In the genomic region with DNA sequence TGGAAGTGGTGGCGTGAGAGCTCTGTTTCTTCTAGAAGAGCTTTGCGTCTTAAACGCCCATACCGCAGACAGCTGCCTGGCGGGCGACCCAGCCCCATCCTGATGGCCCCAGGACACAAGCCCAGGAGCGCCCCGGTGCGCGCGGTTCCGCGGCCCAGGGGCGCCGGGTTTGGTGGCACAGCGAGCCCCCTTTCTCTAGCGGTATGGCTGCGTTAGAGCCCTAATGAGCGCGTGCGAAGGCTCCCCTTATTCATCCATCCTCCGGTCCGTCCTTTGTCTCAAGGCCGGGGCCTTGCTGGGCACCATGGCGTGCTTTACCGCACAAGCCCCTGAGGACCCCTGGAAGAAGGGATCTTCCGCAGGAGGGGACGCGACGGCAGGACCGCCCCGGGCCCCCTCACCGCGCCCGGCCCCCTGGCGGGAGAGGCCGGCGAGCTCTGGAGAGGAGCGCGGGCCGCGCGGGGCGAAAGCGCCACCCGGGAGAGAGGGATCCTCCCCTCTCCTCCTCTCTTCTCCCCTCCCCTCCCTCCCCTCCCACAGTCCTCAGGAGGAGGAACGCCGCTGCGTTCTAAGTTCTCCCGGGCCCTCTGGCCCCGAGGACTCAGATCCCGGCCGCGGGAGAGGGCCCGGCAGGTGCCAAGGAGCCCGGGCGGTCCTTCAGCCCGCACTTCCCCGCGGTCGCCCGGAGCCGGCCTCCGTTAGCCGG, we compare ENCODE assay signal across 9 cellular contexts. TPM values are rescaled to one million over a fixed set of nuclear protein-coding genes. Genes with fewer than 3 reads are reported as not detected.
DNase-seq lines count a peak whose midpoint lies in the region; ATAC-seq, FAIRE-seq and TF ChIP-seq lines count a peak whose summit lies in the region.
"Had no signal": no experiment of that assay in that cellular context is flagged by ENCODE, and none has a peak within 500 bp of the region (broad histone marks: within the 10 kb centered on the region; RNA-seq: fewer than 3 reads in every experiment).

No MANE protein-coding gene starts in this region.

- ATAC-seq in GM18868 (IDR thresholded peaks at IDR 0.05; ENCODE audit: unreplicated experiment): peak; percentile 18
- peak; percentile 34 for ATAC-seq in HG03103 (IDR thresholded peaks at IDR 0.05; ENCODE audit: low read depth, unreplicated experiment)

- POLR2A ChIA-PET in activated CD4-positive, alpha-beta memory T cell treated with anti-CD3 and anti-CD28 coated beads, Interleukin-2, amount 10 ng/mL, durations not matched to agents 7 days and 5 days (lab: Charles Lee): interaction anchor here (0.8 to 6.2 kb wide), 23 partner anchors 9 to 1147 kb away, joined by 3 to 56 read pairs (median 4); a partner anchor contains a TSS
- POLR2A ChIA-PET in H1 (lab: Charles Lee; ENCODE audit: partially characterized antibody): interaction anchor here (0.6 to 1.4 kb wide), 4 partner anchors 11 to 65 kb away, joined by 3 read pairs; no protein-coding TSS in a partner anchor

- peak overlapping the region; percentile 74 for H3K27ac Mint-ChIP-seq in activated CD4-positive, alpha-beta memory T cell treated with anti-CD3 and anti-CD28 coated beads, Interleukin-2, amount 10 ng/mL, durations not matched to agents 7 days and 5 days

- FAIRE-seq in H1 (lab: Jason Lieb, UNC): no peak
- FAIRE-seq: TTC549 had no signal

- peak overlapping the region; percentile 68 to 98 for H3K4me2 ChIP-seq in H1 (ENCODE audit: insufficient read depth in 1 of 2, low read depth in 2 of 2, low read length in 2 of 2)
- peak overlapping the region; percentile 77 for H3K4me2 ChIP-seq in mesendoderm (ENCODE audit: low read length)

- no peak overlapping the region for H2BK20ac ChIP-seq in H1 (ENCODE audit: low read length)

- H3K18ac ChIP-seq in H1 (ENCODE audit: extremely low read depth, low read length): peak overlapping the region; percentile 48
- no peak overlapping the region for H3K18ac ChIP-seq in mesendoderm (ENCODE audit: low read length)

- no peak overlapping the region for H2BK15ac ChIP-seq in H1 (ENCODE audit: low read length)
- no peak overlapping the region for H2BK15ac ChIP-seq in mesendoderm (replicated peaks; ENCODE audit: low read depth)

- H2AFZ ChIP-seq in H1 (ENCODE audit: low read length): no peak overlapping the region

- peaks cover 0 to 4% (median 0%) of the 10 kb centered on the region in 4 experiments; a peak in 1 of 8 replicates for H3K36me3 ChIP-seq in H1 (ENCODE audit: control insufficient read depth in 2 of 4, insufficient read depth in 4 of 4, low read length in 3 of 4)
- H3K36me3 ChIP-seq in mesendoderm (ENCODE audit: control insufficient read depth, insufficient read depth, low read length): no peaks in the 10 kb centered on the region

- H4K20me1 ChIP-seq in H1 (replicated peaks in 1 of 2; ENCODE audit: control insufficient read depth in 1 of 2, insufficient read depth in 2 of 2, low read length in 2 of 2): peaks cover 0 to 11% of the 10 kb centered on the region in 2 experiments

- no peak overlapping the region for H3K14ac ChIP-seq in H1 (ENCODE audit: insufficient read length)

- H4K5ac ChIP-seq in H1 (ENCODE audit: insufficient read length, low read depth, low read length) (no peak overlapping the region), mesendoderm (ENCODE audit: low read length) (no peak overlapping the region)

- peaks cover 12% of the 10 kb centered on the region; the same call in 1 of the 2 replicates for H3K23me2 ChIP-seq in H1 (ENCODE audit: low read depth, low read length)

- H3K4me3 ChIP-seq in H1 (ENCODE audit: extremely low read depth in 1 of 4, insufficient read depth in 2 of 4, low read depth in 3 of 4, low read length in 4 of 4) (peak overlapping the region; percentile 56 to 84 (median 64)), mesendoderm (ENCODE audit: low read length) (no peak overlapping the region)

- H3K79me1 ChIP-seq in H1 (ENCODE audit: low read depth, low read length) (no peaks in the 10 kb centered on the region), mesendoderm (ENCODE audit: low read length) (no peaks in the 10 kb centered on the region)

- H3K23ac ChIP-seq in H1 (ENCODE audit: insufficient read length): no peak overlapping the region
- H3K23ac ChIP-seq in mesendoderm (ENCODE audit: low read length): no peak overlapping the region

- H4K91ac ChIP-seq in H1 (replicated peaks; ENCODE audit: insufficient read length, low read length): no peak overlapping the region

- CTCF ChIA-PET in activated CD4-positive, alpha-beta memory T cell treated with anti-CD3 and anti-CD28 coated beads, Interleukin-2, amount 10 ng/mL, durations not matched to agents 7 days and 5 days (lab: Charles Lee): interaction anchor here (0.7 to 2.3 kb wide), 14 partner anchors 9 to 336 kb away, joined by 3 to 17 read pairs (median 4); a partner anchor contains a TSS
- CTCF ChIA-PET in H1 (lab: Charles Lee; ENCODE audit: partially characterized antibody): interaction anchor here (1.2 to 6.9 kb wide), 3 partner anchors 9 to 73 kb away, joined by 3 to 28 read pairs (median 5); no protein-coding TSS in a partner anchor

- H3K27me3 ChIP-seq in H1 (replicated peaks in 1 of 4; ENCODE audit: control insufficient read depth in 3 of 4, extremely low read depth in 1 of 4, insufficient read depth in 3 of 4, low read length in 3 of 4) (peaks cover 28 to 61% (median 49%) of the 10 kb centered on the region in 4 experiments), mesendoderm (ENCODE audit: insufficient read depth, low read length, poor library complexity) (peaks cover 27% of the 10 kb centered on the region)

- no peaks in the 10 kb centered on the region for H3K9me3 ChIP-seq in H1 (ENCODE audit: insufficient read depth in 2 of 2, low read depth in 1 of 2, low read length in 1 of 2)

- no peaks in the 10 kb centered on the region for H3K9me3 Mint-ChIP-seq in activated CD4-positive, alpha-beta memory T cell treated with anti-CD3 and anti-CD28 coated beads, Interleukin-2, amount 10 ng/mL, durations not matched to agents 7 days and 5 days

- peaks cover 70% of the 10 kb centered on the region for H3K4me1 Mint-ChIP-seq in activated CD4-positive, alpha-beta memory T cell treated with anti-CD3 and anti-CD28 coated beads, Interleukin-2, amount 10 ng/mL, durations not matched to agents 7 days and 5 days

- peak overlapping the region; percentile 73 for H4K8ac ChIP-seq in H1 (ENCODE audit: extremely low read depth, insufficient read depth, low read length)
- H4K8ac ChIP-seq in mesendoderm (ENCODE audit: low read depth, low read length): no peak overlapping the region

- 2% methylated on average over 29 of the region's 65 CpGs; no CpG with 5 or more reads in 1 of the 2 experiments for WGBS in H1 (ENCODE audit: extremely low coverage in 1 of 2, insufficient coverage in 1 of 2, insufficient read length in 1 of 2, insufficient replicate concordance in 2 of 2, low coverage in 1 of 2, low lambda C conversion rate in 2 of 2, missing lambda C conversion rate in 1 of 2), 2 experiments
- no CpG with 5 or more reads among the region's 65 CpGs for WGBS in mesendoderm (ENCODE audit: extremely low coverage, insufficient coverage, low lambda C conversion rate)

- H2BK120ac ChIP-seq in H1 (replicated peaks; ENCODE audit: low read depth, low read length) (no peak overlapping the region), mesendoderm (ENCODE audit: low read depth, low read length) (no peak overlapping the region)

- H2BK5ac ChIP-seq in H1 (ENCODE audit: low read depth, low read length): no peak overlapping the region
- H2BK5ac ChIP-seq in mesendoderm (ENCODE audit: low read length): no peak overlapping the region

- H3K9ac ChIP-seq in H1 (replicated peaks in 1 of 4; ENCODE audit: extremely low read depth in 1 of 4, low read depth in 3 of 4, low read length in 3 of 4): peak overlapping the region in 1 of 4 experiments; percentile 11; a peak in 2 of 7 replicates
- H3K9ac ChIP-seq in mesendoderm (ENCODE audit: low read length): peak overlapping the region; percentile 28

- DNase-seq in AG09319 (ENCODE audit: extremely low read depth, low read depth): peak; percentile 79
- peak; percentile 75 for DNase-seq in NCI-H460 (ENCODE audit: extremely low read depth, low read depth)
- DNase-seq in activated CD4-positive, alpha-beta memory T cell treated with anti-CD3 and anti-CD28 coated beads, Interleukin-2, amount 10 ng/mL, durations not matched to agents 7 days and 5 days: peak; percentile 88
- DNase-seq in H1 (ENCODE audit: low read depth in 1 of 2, low spot score in 2 of 2): peak in 1 of 2 experiments; percentile 71
- DNase-seq in mesendoderm: peak; percentile 72
- DNase-seq in stimulated activated CD8-positive, alpha-beta memory T cell treated with anti-CD3 and anti-CD28 coated beads, Interleukin-2, amount 100 ng/mL, for 1 hour (ENCODE audit: low read depth in 2 of 2): peak; percentile 4 to 14

- no peak overlapping the region for H2BK12ac ChIP-seq in H1 (ENCODE audit: low read depth, low read length)

- TF ChIP-seq EP300 in H1 (IDR thresholded peaks at IDR 0.05; ENCODE audit: borderline replicate concordance in 1 of 2, low read depth in 2 of 2, low read length in 2 of 2): no peak

- H3K4me1 ChIP-seq in H1 (replicated peaks in 1 of 4; ENCODE audit: control insufficient read depth in 3 of 4, insufficient read depth in 4 of 4, low read length in 3 of 4) (peaks cover 0 to 7% (median 5%) of the 10 kb centered on the region in 4 experiments; a peak in 5 of 7 replicates), mesendoderm (ENCODE audit: control insufficient read depth, low read depth, low read length) (no peaks in the 10 kb centered on the region)

- H3K4ac ChIP-seq in H1 (replicated peaks; ENCODE audit: insufficient read length, low read depth, low read length) (no peak overlapping the region), mesendoderm (ENCODE audit: low read depth, low read length) (no peak overlapping the region)

- H3K36me3 Mint-ChIP-seq in activated CD4-positive, alpha-beta memory T cell treated with anti-CD3 and anti-CD28 coated beads, Interleukin-2, amount 10 ng/mL, durations not matched to agents 7 days and 5 days (ENCODE audit: low read depth): peaks cover 32% of the 10 kb centered on the region

- TF ChIP-seq RAD21 in H1 (IDR thresholded peaks at IDR 0.05 in 1 of 2, conservative IDR thresholded peaks at IDR 0.05 in 1 of 2; ENCODE audit: low read depth in 2 of 2, low read length in 2 of 2): no peak

- H3K79me2 ChIP-seq in H1 (ENCODE audit: control insufficient read depth in 1 of 2, insufficient read depth in 2 of 2, low read length in 2 of 2) (no peaks in the 10 kb centered on the region), mesendoderm (ENCODE audit: control insufficient read depth, insufficient read depth, low read length) (no peaks in the 10 kb centered on the region)

- TF ChIP-seq CTCF in AG09319 (IDR thresholded peaks at IDR 0.05; ENCODE audit: low read depth, low read length) (peak; percentile 25), H1 (IDR thresholded peaks at IDR 0.05; ENCODE audit: control extremely low read depth in 1 of 3, insufficient read depth in 1 of 3, low read depth in 1 of 3, low read length in 3 of 3) (no peak)

- TF ChIP-seq POLR2A in H1 (IDR thresholded peaks at IDR 0.05; ENCODE audit: control extremely low read depth in 1 of 2, low read depth in 2 of 2, low read length in 2 of 2): no peak

- H2AK5ac ChIP-seq in H1 (ENCODE audit: low read depth, low read length) (no peak overlapping the region), mesendoderm (ENCODE audit: low read length) (no peak overlapping the region)

- H3K56ac ChIP-seq in H1 (replicated peaks; ENCODE audit: insufficient read length, low read depth, low read length) (peak overlapping the region; percentile 13), mesendoderm (ENCODE audit: low read length) (peak overlapping the region; percentile 32)

- no peak overlapping the region for H3K27ac ChIP-seq in H1 (ENCODE audit: low read depth, low read length)
- no peak overlapping the region for H3K27ac ChIP-seq in mesendoderm (ENCODE audit: low read depth, low read length)

- H3K27me3 Mint-ChIP-seq in activated CD4-positive, alpha-beta memory T cell treated with anti-CD3 and anti-CD28 coated beads, Interleukin-2, amount 10 ng/mL, durations not matched to agents 7 days and 5 days: peaks cover 4% of the 10 kb centered on the region

- peak overlapping the region; percentile 72 for H3K4me3 Mint-ChIP-seq in activated CD4-positive, alpha-beta memory T cell treated with anti-CD3 and anti-CD28 coated beads, Interleukin-2, amount 10 ng/mL, durations not matched to agents 7 days and 5 days

RNA-seq across cellular contexts. Expression of a gene that starts 0.6 kb away (rescaled TPM):
- 42.2 and 45.0 TPM in 2 replicates for total RNA-seq in NCI-H460 (2014; rRNA removed; shearing (Covaris generic))
- polyA plus RNA-seq in NCI-H460 (2014; cell fraction: nucleus; rRNA removed): 30.7 and 33.1 TPM in 2 replicates
- 10 to 100 TPM; 75.1 to 79.7 TPM for total RNA-seq in activated CD4-positive, alpha-beta memory T cell treated with anti-CD3 and anti-CD28 coated beads, Interleukin-2, amount 10 ng/mL, durations not matched to agents 7 days and 5 days
- 0.57 and 0.86 TPM in 2 replicates for total RNA-seq in H1 (2021; fragmentation: NEBNext Ultra II Directional; extraction: Animal tissue kit (Norgen Biotek cat#: 25700))
- polyA plus RNA-seq in H1 (2011; rRNA removed): 0.44 and 0.71 TPM in 2 replicates
- 0.54 TPM for polyA plus RNA-seq in H1 (2011; cell fraction: cytosol; rRNA removed)
- 0.93 TPM for polyA plus RNA-seq in H1 (2011; cell fraction: nucleus; rRNA removed)
- polyA plus RNA-seq in H1 (2012, experiment 1 of 2): 0.47 to 0.60 TPM (median 0.50 TPM) in 4 replicates
- polyA plus RNA-seq in H1 (2012, experiment 2 of 2): 0.39 TPM
- 0.30 TPM for polyA plus RNA-seq in H1 (2013, experiment 1 of 2)
- 0.28 TPM for polyA plus RNA-seq in H1 (2013, experiment 2 of 2)
- 0.76 and 0.85 TPM in 2 replicates for polyA minus RNA-seq in H1 (2011; rRNA and poly(A)+ RNA removed)
- 0.37 TPM for polyA minus RNA-seq in H1 (2011; cell fraction: cytosol; rRNA and poly(A)+ RNA removed)
- polyA minus RNA-seq in H1 (2011; cell fraction: nucleus; rRNA and poly(A)+ RNA removed): 1.1 TPM
- 0.59 TPM for polyA plus RNA-seq in mesendoderm (2013, experiment 1 of 2)
- 0.69 TPM for polyA plus RNA-seq in mesendoderm (2013, experiment 2 of 2)

Comparison
In these comparisons a context has a peak if more than half of its experiments do, and no peak if none do; other contexts are left out.
1. RNA of a gene that starts 0.6 kb away (total RNA-seq): 75.1 to 79.7 TPM in activated CD4-positive, alpha-beta memory T cell treated with anti-CD3 and anti-CD28 coated beads, Interleukin-2, amount 10 ng/mL, durations not matched to agents 7 days and 5 days and 42.2 to 45.0 TPM in NCI-H460; 0.57 to 0.86 TPM in H1; every median in the first group is over 10 times any median in the second.